Comparison of ENCODE assay signal across 18 cellular contexts in genomic region chr22:20582520-20583361, GRCh38.
DNase-seq lines count a peak whose midpoint lies in the region; ATAC-seq lines count a peak whose summit lies in the region.
"Had no signal": no experiment of that assay in that cellular context is flagged by ENCODE, and none has a peak within 500 bp of the region (broad histone marks: within the 10 kb centered on the region; RNA-seq: fewer than 3 reads in every experiment).

No MANE protein-coding gene starts in this region.

- no peak for ATAC-seq in activated T-cell treated with anti-CD3 and anti-CD28 coated beads, Interleukin-2, amount 50 U/mL, for 4 hours
- peak; percentile 13 for ATAC-seq in stimulated activated naive CD8-positive, alpha-beta T cell treated with anti-CD3 and anti-CD28 coated beads, Interleukin-15, amount 100 ng/mL, for 72 hours
- ATAC-seq in stimulated activated naive CD8-positive, alpha-beta T cell treated with anti-CD3 and anti-CD28 coated beads, Interleukin-15, Interleukin-2, amounts not matched to agents 100 U/mL and 50 U/mL, for 24 hours = no peak
- ATAC-seq in GM18517 (IDR thresholded peaks at IDR 0.05; ENCODE audit: unreplicated experiment) = no peak

- H3K27ac ChIP-seq in substantia nigra (ENCODE audit: low read depth, low read length, poor library complexity, severe bottlenecking) = peak overlapping the region; percentile 45
- H3K27ac ChIP-seq: Peyer's patch had no signal

- H3K9me3 Mint-ChIP-seq in activated T-cell treated with anti-CD3 and anti-CD28 coated beads, Interleukin-2, amount 50 U/mL, for 4 hours = no peaks in the 10 kb centered on the region
- H3K9me3 Mint-ChIP-seq in stimulated activated naive CD8-positive, alpha-beta T cell treated with anti-CD3 and anti-CD28 coated beads, Interleukin-15, amount 100 ng/mL, for 72 hours = no peaks in the 10 kb centered on the region
- H3K9me3 Mint-ChIP-seq: CD14-positive monocyte, GM23338 had no signal

- H3K4me1 Mint-ChIP-seq in activated T-cell treated with anti-CD3 and anti-CD28 coated beads, Interleukin-2, amount 50 U/mL, for 4 hours (ENCODE audit: low read depth) = peaks cover 17% of the 10 kb centered on the region
- H3K4me1 Mint-ChIP-seq in stimulated activated naive CD8-positive, alpha-beta T cell treated with anti-CD3 and anti-CD28 coated beads, Interleukin-15, amount 100 ng/mL, for 72 hours = peaks cover 30% of the 10 kb centered on the region
- H3K4me1 Mint-ChIP-seq: CD14-positive monocyte, GM23338 had no signal

- H3K4me3 Mint-ChIP-seq in activated T-cell treated with anti-CD3 and anti-CD28 coated beads, Interleukin-2, amount 50 U/mL, for 4 hours = no peak overlapping the region
- H3K4me3 Mint-ChIP-seq in stimulated activated naive CD8-positive, alpha-beta T cell treated with anti-CD3 and anti-CD28 coated beads, Interleukin-15, amount 100 ng/mL, for 72 hours = no peak overlapping the region
- H3K4me3 Mint-ChIP-seq: CD14-positive monocyte, GM23338 had no signal

- H3K27me3 Mint-ChIP-seq in activated T-cell treated with anti-CD3 and anti-CD28 coated beads, Interleukin-2, amount 50 U/mL, for 4 hours (ENCODE audit: low read depth) = no peaks in the 10 kb centered on the region
- H3K27me3 Mint-ChIP-seq in stimulated activated naive CD8-positive, alpha-beta T cell treated with anti-CD3 and anti-CD28 coated beads, Interleukin-15, amount 100 ng/mL, for 72 hours = no peaks in the 10 kb centered on the region

- peaks cover 20% of the 10 kb centered on the region for H3K36me3 Mint-ChIP-seq in activated T-cell treated with anti-CD3 and anti-CD28 coated beads, Interleukin-2, amount 50 U/mL, for 4 hours (ENCODE audit: insufficient read depth)

- peak; percentile 19 for DNase-seq in activated T-cell treated with anti-CD3 and anti-CD28 coated beads, Interleukin-2, amount 50 U/mL, for 1 hour
- DNase-seq in activated T-cell treated with anti-CD3 and anti-CD28 coated beads, Interleukin-2, amount 50 U/mL, for 4 hours = no peak
- no peak for DNase-seq in stimulated activated naive CD8-positive, alpha-beta T cell treated with anti-CD3 and anti-CD28 coated beads, Interleukin-15, amount 100 ng/mL, for 72 hours
- no peak for DNase-seq in stimulated activated naive CD8-positive, alpha-beta T cell treated with anti-CD3 and anti-CD28 coated beads, Interleukin-15, Interleukin-2, amounts not matched to agents 100 U/mL and 50 U/mL, for 24 hours
- DNase-seq in islet precursor cell = peak; percentile 45
- DNase-seq in substantia nigra (lab: John Stamatoyannopoulos, UW) = peak in 1 of 49 donors; percentile 71
- no peak for DNase-seq in DMS79 (lab: John Stamatoyannopoulos, UW)
- DNase-seq: 8988T, GDM1, KG1, NCI-H1105 treated with DMSO at 0.1 percent for 48 hours, NCI-H1694, NCI-H2081 treated with DMSO at 0.1 percent for 48 hours, SHP77 treated with DMSO at 0.1 percent for 48 hours had no signal

- peak overlapping the region in 1 of 2 donors; percentile 72 for H3K27ac Mint-ChIP-seq in stimulated activated naive CD8-positive, alpha-beta T cell treated with anti-CD3 and anti-CD28 coated beads, Interleukin-15, amount 100 ng/mL, for 72 hours
- H3K27ac Mint-ChIP-seq: GM23338 had no signal

Comparison
In these comparisons a context has a peak if more than half of its experiments do, and no peak if none do; other contexts are left out.
1. DNase-seq: peak in activated T-cell treated with anti-CD3 and anti-CD28 coated beads, Interleukin-2, amount 50 U/mL, for 1 hour (single experiment) and islet precursor cell (single experiment); none in activated T-cell treated with anti-CD3 and anti-CD28 coated beads, Interleukin-2, amount 50 U/mL, for 4 hours (single experiment), stimulated activated naive CD8-positive, alpha-beta T cell treated with anti-CD3 and anti-CD28 coated beads, Interleukin-15, amount 100 ng/mL, for 72 hours (0 of 2), stimulated activated naive CD8-positive, alpha-beta T cell treated with anti-CD3 and anti-CD28 coated beads, Interleukin-15, Interleukin-2, amounts not matched to agents 100 U/mL and 50 U/mL, for 24 hours (single experiment) and DMS79 (single experiment).